19 cellular contexts compared by ENCODE assay signal in the genomic region with DNA sequence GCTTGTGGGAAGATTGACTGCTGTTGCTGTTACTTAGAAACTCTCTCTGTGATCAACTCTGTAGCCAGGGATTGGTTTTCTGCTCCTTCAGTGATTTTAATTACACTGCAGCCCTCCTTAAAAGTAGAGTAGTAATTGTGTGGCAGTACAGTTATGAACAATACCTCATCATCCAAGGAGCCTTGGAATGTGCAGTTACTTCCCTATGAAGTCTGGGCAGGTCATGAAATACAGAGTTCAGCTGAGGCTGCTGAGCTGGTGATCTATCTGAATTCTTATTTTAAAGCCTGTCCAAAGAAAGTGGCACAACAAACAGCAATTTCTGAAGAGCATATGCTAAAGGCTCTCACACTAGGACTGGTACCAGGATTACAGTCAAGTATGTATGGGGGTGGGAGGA. TPM values are rescaled to one million over a fixed set of nuclear protein-coding genes. Genes with fewer than 3 reads are reported as not detected.
DNase-seq lines count a peak whose midpoint lies in the region; ATAC-seq and TF ChIP-seq lines count a peak whose summit lies in the region.
"Had no signal": no experiment of that assay in that cellular context is flagged by ENCODE, and none has a peak within 500 bp of the region (broad histone marks: within the 10 kb centered on the region; RNA-seq: fewer than 3 reads in every experiment).

No MANE protein-coding gene starts in this region.

- H3F3A ChIP-seq in neural progenitor cell (ENCODE audit: low read depth) = no peaks in the 10 kb centered on the region

- no peaks in the 10 kb centered on the region for H3K36me3 Mint-ChIP-seq in neural progenitor cell
- H3K36me3 Mint-ChIP-seq in activated T-cell treated with anti-CD3 and anti-CD28 coated beads, Interleukin-2, amount 50 U/mL, for 72 hours (ENCODE audit: insufficient read depth in 2 of 2) = no peaks in the 10 kb centered on the region

- H3K36me3 ChIP-seq in esophagus muscularis mucosa = no peaks in the 10 kb centered on the region
- H3K36me3 ChIP-seq in neural progenitor cell = no peaks in the 10 kb centered on the region
- H3K36me3 ChIP-seq: BE2C had no signal

- H4K20me1 ChIP-seq in neural progenitor cell (ENCODE audit: low read depth) = no peaks in the 10 kb centered on the region

- H3K27ac Mint-ChIP-seq in neural progenitor cell = peak overlapping the region; percentile 68
- no peak overlapping the region for H3K27ac Mint-ChIP-seq in activated T-cell treated with anti-CD3 and anti-CD28 coated beads, Interleukin-2, amount 50 U/mL, for 72 hours

- no peak for TF ChIP-seq RAD21 in Ishikawa (IDR thresholded peaks at IDR 0.05; ENCODE audit: low read depth)

- no peak for ATAC-seq in activated T-cell treated with anti-CD3 and anti-CD28 coated beads, Interleukin-2, amount 50 U/mL, for 72 hours (replicated peaks in 1 of 2)
- ATAC-seq: PC-3 had no signal

- H3K79me2 ChIP-seq in neural progenitor cell (ENCODE audit: low read depth) = no peaks in the 10 kb centered on the region

- TF ChIP-seq POLR2A in esophagus muscularis mucosa (IDR thresholded peaks at IDR 0.05; ENCODE audit: low read depth) = no peak

- peaks cover 18% of the 10 kb centered on the region for H3K4me1 Mint-ChIP-seq in neural progenitor cell
- H3K4me1 Mint-ChIP-seq in activated T-cell treated with anti-CD3 and anti-CD28 coated beads, Interleukin-2, amount 50 U/mL, for 72 hours (ENCODE audit: low read depth) = no peaks in the 10 kb centered on the region

- H3K4me1 ChIP-seq in esophagus muscularis mucosa = peaks cover 0 to 28% (median 17%) of the 10 kb centered on the region in 4 donors
- no peaks in the 10 kb centered on the region for H3K4me1 ChIP-seq in neural progenitor cell

- H3K4me2 ChIP-seq in neural progenitor cell = no peak overlapping the region
- H3K4me2 ChIP-seq: KMS-11 had no signal

- H3K9ac ChIP-seq in neural progenitor cell = no peak overlapping the region
- H3K9ac ChIP-seq: KMS-11 had no signal

- H3K4me3 ChIP-seq in esophagus muscularis mucosa (no peak overlapping the region), neural progenitor cell (no peak overlapping the region)

- no peak overlapping the region for H2AFZ ChIP-seq in neural progenitor cell (replicated peaks)

- TF ChIP-seq CTCF in esophagus muscularis mucosa (IDR thresholded peaks at IDR 0.05) = no peak
- no peak for TF ChIP-seq CTCF in neural progenitor cell (IDR thresholded peaks at IDR 0.05)

- H3K4me3 Mint-ChIP-seq in neural progenitor cell = no peak overlapping the region
- H3K4me3 Mint-ChIP-seq in activated T-cell treated with anti-CD3 and anti-CD28 coated beads, Interleukin-2, amount 50 U/mL, for 72 hours = no peak overlapping the region

- DNase-seq in AG20443 (ENCODE audit: low spot score) (peak; percentile 13), esophagus muscularis mucosa (ENCODE audit: extremely low spot score) (peak; percentile 64), neural progenitor cell (ENCODE audit: low spot score) (no peak), NCI-H510A treated with DMSO at 0.1 percent for 48 hours (lab: John Stamatoyannopoulos, UW) (no peak), NCI-H2029 (lab: John Stamatoyannopoulos, UW) (no peak)
- DNase-seq in activated T-cell treated with anti-CD3 and anti-CD28 coated beads, Interleukin-2, amount 50 U/mL, for 72 hours = no peak
- DNase-seq: BE2C, DMS79, GOT3, HCEC 1CT, NCI-H1105 treated with DMSO at 0.1 percent for 48 hours, NCI-H1694 treated with DMSO at 0.1 percent for 48 hours, NCI-H446, NCI-H526 treated with DMSO at 0.1 percent for 48 hours, PC-3, Right ventricle myocardium superior, SW 1271 had no signal

- no peaks in the 10 kb centered on the region for H3K9me3 ChIP-seq in esophagus muscularis mucosa
- no peaks in the 10 kb centered on the region for H3K9me3 ChIP-seq in neural progenitor cell (ENCODE audit: low read depth)

- intact Hi-C loops in esophagus muscularis mucosa (cut with DNase I) = no loop called here

- H3K9me3 Mint-ChIP-seq in neural progenitor cell = peaks cover 2% of the 10 kb centered on the region
- H3K9me3 Mint-ChIP-seq in activated T-cell treated with anti-CD3 and anti-CD28 coated beads, Interleukin-2, amount 50 U/mL, for 72 hours = peaks cover 0 to 2% of the 10 kb centered on the region in 2 donors

- H3K27me3 ChIP-seq in esophagus muscularis mucosa (no peaks in the 10 kb centered on the region), neural progenitor cell (no peaks in the 10 kb centered on the region)
- H3K27me3 ChIP-seq: BE2C had no signal

- TF ChIP-seq EP300 in Ishikawa (IDR thresholded peaks at IDR 0.05; ENCODE audit: borderline replicate concordance) (no peak), esophagus muscularis mucosa (IDR thresholded peaks at IDR 0.05) (no peak)

- H3K27ac ChIP-seq in esophagus muscularis mucosa (replicated peaks in 1 of 4) (peak overlapping the region in 1 of 4 donors; percentile 2), neural progenitor cell (no peak overlapping the region)
- H3K27ac ChIP-seq: KMS-11 had no signal

- H3K27me3 Mint-ChIP-seq in neural progenitor cell (ENCODE audit: insufficient read depth, low read depth) = no peaks in the 10 kb centered on the region
- H3K27me3 Mint-ChIP-seq in activated T-cell treated with anti-CD3 and anti-CD28 coated beads, Interleukin-2, amount 50 U/mL, for 72 hours (ENCODE audit: low read depth) = peaks cover 47% of the 10 kb centered on the region

TF ChIP-seq in Ishikawa, 13 proteins besides CTCF, POLR2A, EP300 and RAD21:
- TF ChIP-seq EGR1 (IDR thresholded peaks at IDR 0.05) = no peak
- TF ChIP-seq FOXM1 (IDR thresholded peaks at IDR 0.05; ENCODE audit: borderline replicate concordance, low read depth) = no peak
- no peak for TF ChIP-seq CEBPB (IDR thresholded peaks at IDR 0.05)
- 0 out of 2 replicates have a peak, but pooled peaks have one; percentile 15 for TF ChIP-seq TEAD4 (IDR thresholded peaks at IDR 0.05)

RNA-seq across cellular contexts. Expression of gene MRPL3, which starts 37.4 kb away (rescaled TPM):
- 10 to 100 TPM; 50.7 to 73.4 (median 57.4) TPM for total RNA-seq in esophagus muscularis mucosa
- total RNA-seq in neural progenitor cell (ENCODE audit: low replicate concordance) = 148 and 202 TPM in 2 replicates
- total RNA-seq in activated T-cell treated with anti-CD3 and anti-CD28 coated beads, Interleukin-2, amount 50 U/mL, for 72 hours = 100 to 1,000 TPM; 110 to 139 TPM

Comparison
In these comparisons a context has a peak if more than half of its experiments do, and no peak if none do; other contexts are left out.
1. DNase-seq: peak in AG20443 (single experiment) and esophagus muscularis mucosa (single experiment); none in neural progenitor cell (single experiment), NCI-H510A treated with DMSO at 0.1 percent for 48 hours (single experiment), activated T-cell treated with anti-CD3 and anti-CD28 coated beads, Interleukin-2, amount 50 U/mL, for 72 hours (0 of 2) and NCI-H2029 (single experiment).